In genomic region chr12:127964717-127965116, GRCh38 we compare ENCODE assay signal across 11 cellular contexts.
DNase-seq lines count a peak whose midpoint lies in the region; TF ChIP-seq lines count a peak whose summit lies in the region.
"Had no signal": no experiment of that assay in that cellular context is flagged by ENCODE, and none has a peak within 500 bp of the region (broad histone marks: within the 10 kb centered on the region; RNA-seq: fewer than 3 reads in every experiment).

No MANE protein-coding gene starts in this region.

- peak; percentile 26; the same call in 1 of the 2 replicates for TF ChIP-seq CTCF in BJ (IDR thresholded peaks at IDR 0.05; ENCODE audit: insufficient read depth, low read depth, low read length)
- TF ChIP-seq CTCF in MCF 10A (IDR thresholded peaks at IDR 0.05; ENCODE audit: unreplicated experiment) = no peak

- H3K27me3 ChIP-seq in BJ (ENCODE audit: control insufficient read depth, insufficient read depth, low read length) = no peaks in the 10 kb centered on the region
- H3K27me3 ChIP-seq: right atrium auricular region had no signal

- CTCF ChIA-PET in BJ (lab: Yijun Ruan, JAX) (interaction anchor here (1.2 to 1.3 kb wide), 2 partner anchors 21 to 422 kb away, joined by 3 read pairs; no protein-coding TSS in a partner anchor), MCF 10A (lab: Yijun Ruan, JAX) (interaction anchor here (0.7 kb wide), 1 partner anchor 483 kb away, joined by 5 read pairs; no protein-coding TSS in a partner anchor)

- no TSS peak for BruUV-seq in MCF 10A (replicated peaks; lab: Mats Ljungman, UMichigan)

- H3K4me3 ChIP-seq in BJ (ENCODE audit: low read depth, low read length) = no peak overlapping the region
- H3K4me3 ChIP-seq: right atrium auricular region had no signal

- H3K36me3 Mint-ChIP-seq in MCF 10A (ENCODE audit: insufficient read depth, unreplicated experiment) = peaks cover 6% of the 10 kb centered on the region

- no peaks in the 10 kb centered on the region for H3K4me1 Mint-ChIP-seq in MCF 10A (ENCODE audit: insufficient read depth, unreplicated experiment)

- no peak for DNase-seq in BJ (ENCODE audit: low read depth)
- DNase-seq in HT1080 (ENCODE audit: low read depth) = peak; percentile 10
- DNase-seq in SK-MEL-5 (ENCODE audit: low read depth, low spot score) = peak; percentile 54
- DNase-seq in iPS DF 19.7 (ENCODE audit: low read depth, low spot score) = peak; percentile 9
- DNase-seq in activated naive CD4-positive, alpha-beta T cell (lab: John Stamatoyannopoulos, UW) = no peak
- DNase-seq in DMS79 (lab: John Stamatoyannopoulos, UW) = no peak
- no peak for DNase-seq in SKM-1 (lab: John Stamatoyannopoulos, UW; ENCODE audit: unreplicated experiment)
- no peak for DNase-seq in MCF 10A (ENCODE audit: unreplicated experiment)
- DNase-seq: activated T-cell treated with anti-CD3 and anti-CD28 coated beads, Interleukin-2, amount 50 U/mL, for 1 hour; NCI-H345 had no signal

- peaks cover 41% of the 10 kb centered on the region for H3K9me3 Mint-ChIP-seq in MCF 10A (ENCODE audit: unreplicated experiment)

- in situ Hi-C loops in SK-MEL-5 (cut with HindIII; ENCODE audit: low pct_unique_long_range_greater_than_20kb, low sequenced_read_pairs) = no loop called here

- H3K4me3 Mint-ChIP-seq in MCF 10A (ENCODE audit: unreplicated experiment) = no peak overlapping the region

- H3K27me3 Mint-ChIP-seq in MCF 10A (ENCODE audit: insufficient read depth, unreplicated experiment) = no peaks in the 10 kb centered on the region

- intact Hi-C loops in MCF 10A (cut with micrococcal nuclease) = no loop called here

- no peak overlapping the region for H3K27ac Mint-ChIP-seq in MCF 10A (ENCODE audit: low read depth, unreplicated experiment)

- POLR2A ChIA-PET in BJ (lab: Charles Lee) (no interaction called here), MCF 10A (lab: Yijun Ruan, JAX) (no interaction called here)

- H3K36me3 ChIP-seq in BJ (ENCODE audit: control insufficient read depth, insufficient read depth, low read length) = no peaks in the 10 kb centered on the region
- H3K36me3 ChIP-seq: right atrium auricular region had no signal

Comparison
In these comparisons a context has a peak if more than half of its experiments do, and no peak if none do; other contexts are left out.
1. DNase-seq: peak in HT1080 (single experiment), SK-MEL-5 (single experiment) and iPS DF 19.7 (single experiment); none in BJ (single experiment), activated naive CD4-positive, alpha-beta T cell (0 of 4), DMS79 (single experiment), SKM-1 (single experiment) and MCF 10A (single experiment).